10 cellular contexts compared by ENCODE assay signal in the genomic region with DNA sequence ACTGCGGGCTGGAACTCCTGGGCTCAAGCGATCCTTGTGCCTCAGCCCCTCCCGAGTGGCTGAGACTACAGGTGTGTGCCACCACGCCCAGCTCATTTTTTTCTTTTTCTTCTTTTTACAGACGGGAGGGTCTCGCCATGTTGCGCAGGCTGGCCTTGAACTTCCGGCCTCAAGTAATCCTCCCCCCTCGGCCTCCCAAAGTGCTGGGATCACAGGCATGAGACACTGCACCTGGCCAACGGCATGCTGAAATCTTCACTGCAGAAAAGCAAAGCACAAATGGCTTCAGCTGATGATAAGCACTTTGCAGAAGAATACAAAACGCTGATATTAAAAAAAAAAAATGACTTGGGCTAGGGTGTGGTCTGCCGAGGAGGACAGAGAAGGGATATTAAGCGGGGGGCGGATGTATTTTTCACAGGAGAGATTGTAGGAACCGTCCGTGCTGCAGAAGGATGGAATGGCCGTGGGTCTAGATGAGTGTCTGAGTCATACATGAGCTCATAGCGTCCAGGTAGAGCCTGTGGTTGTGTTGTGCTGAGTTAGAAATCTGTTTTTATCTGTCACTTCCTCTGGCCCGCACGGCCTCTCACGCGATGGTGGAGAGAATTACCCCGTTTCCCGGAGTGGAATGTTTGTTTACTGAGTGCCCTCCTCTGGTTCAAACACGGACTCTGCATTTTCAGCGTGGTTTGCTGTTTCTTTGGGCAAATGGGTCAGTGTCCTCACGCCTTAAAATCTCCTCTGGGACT. TPM values are rescaled to one million over a fixed set of nuclear protein-coding genes. Genes with fewer than 3 reads are reported as not detected.
DNase-seq lines count a peak whose midpoint lies in the region; ATAC-seq and TF ChIP-seq lines count a peak whose summit lies in the region.
"Had no signal": no experiment of that assay in that cellular context is flagged by ENCODE, and none has a peak within 500 bp of the region (broad histone marks: within the 10 kb centered on the region; RNA-seq: fewer than 3 reads in every experiment).

No MANE protein-coding gene starts in this region.

- H3K4me1 ChIP-seq in mucosa of descending colon (ENCODE audit: low read depth) = no peaks in the 10 kb centered on the region
- H3K4me1 ChIP-seq: heart left ventricle had no signal

- DNase-seq in ELR (ENCODE audit: low read depth) (peak; percentile 93), NCI-H226 (peak; percentile 76), mucosa of descending colon (no peak), AG08396 (ENCODE audit: low spot score) (no peak), midbrain (lab: John Stamatoyannopoulos, UW) (no peak), foreskin fibroblast (no peak)
- peak; percentile 73 for DNase-seq in activated CD8-positive, alpha-beta memory T cell treated with anti-CD3 and anti-CD28 coated beads, Interleukin-2, amount 50 U/mL, for 48 hours
- DNase-seq: heart left ventricle had no signal

- ATAC-seq in GM21717 (IDR thresholded peaks at IDR 0.05; ENCODE audit: unreplicated experiment) (peak; percentile 78), mucosa of descending colon (peak; percentile 84)

- intact Hi-C loops in mucosa of descending colon (cut with DNase I, micrococcal nuclease) = no loop called here

- H3K4me3 ChIP-seq in mucosa of descending colon (no peak overlapping the region), foreskin fibroblast (ENCODE audit: low read depth in 1 of 2, low read length in 2 of 2) (no peak overlapping the region)
- H3K4me3 ChIP-seq: heart left ventricle, thoracic aorta had no signal

- no peak for TF ChIP-seq CTCF in mucosa of descending colon (IDR thresholded peaks at IDR 0.05)
- no peak for TF ChIP-seq CTCF in foreskin fibroblast (IDR thresholded peaks at IDR 0.05; ENCODE audit: low read depth, low read length)

- no peaks in the 10 kb centered on the region for H3K36me3 ChIP-seq in mucosa of descending colon (ENCODE audit: low read depth)
- H3K36me3 ChIP-seq: heart left ventricle, thoracic aorta had no signal

- no peaks in the 10 kb centered on the region for H3K9me3 ChIP-seq in mucosa of descending colon
- H3K9me3 ChIP-seq: heart left ventricle, thoracic aorta had no signal

RNA-seq across cellular contexts. Expression of a gene that starts 8.5 kb away (rescaled TPM):
- 10 to 100 TPM; 40.8 to 46.2 (median 42.3) TPM for total RNA-seq in mucosa of descending colon

RNA-seq across cellular contexts. Expression of a gene that starts 32.0 kb away (rescaled TPM):
- total RNA-seq in mucosa of descending colon = under 1 TPM in 1 of 3 donors, not detected in 2; 0.35 TPM
- total RNA-seq: heart left ventricle, thoracic aorta had no signal

RNA-seq across cellular contexts. Expression of a gene that starts 45.9 kb away (rescaled TPM):
- 1 to 10 TPM in 2 of 3 donors, under 1 TPM in 1; 0.87 to 2.0 (median 2.0) TPM for total RNA-seq in mucosa of descending colon

Comparison
In these comparisons a context has a peak if more than half of its experiments do, and no peak if none do; other contexts are left out.
1. DNase-seq: peak in ELR (single experiment), NCI-H226 (single experiment) and activated CD8-positive, alpha-beta memory T cell treated with anti-CD3 and anti-CD28 coated beads, Interleukin-2, amount 50 U/mL, for 48 hours (single experiment); none in mucosa of descending colon (0 of 3), AG08396 (single experiment), midbrain (single experiment) and foreskin fibroblast (0 of 2).